ENCODE assay signal across 9 cellular contexts in the genomic region with DNA sequence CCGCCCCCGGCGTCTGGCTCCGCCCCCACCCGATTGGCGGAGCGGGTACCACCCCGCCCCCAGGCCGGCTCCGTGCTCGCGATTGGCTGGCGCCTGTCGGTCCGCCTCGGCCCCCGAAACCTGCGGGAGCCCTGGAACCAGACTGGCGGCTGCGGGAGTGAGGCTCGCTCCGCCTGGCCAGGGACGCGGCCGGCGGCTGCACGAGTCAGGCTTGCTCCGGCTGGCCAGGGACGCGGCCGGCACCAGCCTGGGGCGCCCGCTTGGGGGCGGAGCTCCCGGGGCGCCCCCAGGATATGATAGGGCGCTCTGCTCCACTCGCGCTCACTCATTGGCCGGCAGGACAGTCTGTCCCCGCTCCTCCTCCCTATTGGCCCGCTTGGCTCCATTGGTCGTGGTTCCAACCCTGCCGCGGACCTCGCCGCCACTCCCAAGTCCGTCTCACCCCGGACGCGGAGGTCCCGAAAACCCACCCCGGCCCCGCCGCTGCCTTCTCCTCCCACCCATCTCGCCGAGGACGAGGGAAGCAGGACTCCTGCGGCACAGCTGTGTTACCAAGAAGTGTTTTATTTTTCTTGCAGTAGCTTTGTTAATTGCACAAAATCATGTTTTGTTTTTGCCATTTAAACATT. TPM values are rescaled to one million over a fixed set of nuclear protein-coding genes. Genes with fewer than 3 reads are reported as not detected.
DNase-seq lines count a peak whose midpoint lies in the region; ATAC-seq and TF ChIP-seq lines count a peak whose summit lies in the region.
"Had no signal": no experiment of that assay in that cellular context is flagged by ENCODE, and none has a peak within 500 bp of the region (broad histone marks: within the 10 kb centered on the region; RNA-seq: fewer than 3 reads in every experiment).

No MANE protein-coding gene starts in this region.

- H3K27me3 ChIP-seq in BLaER1 treated with 17β-estradiol and CSF1 and Interleukin-3, amounts not matched to agents 10 nM and 100 nM: no peaks in the 10 kb centered on the region
- no peaks in the 10 kb centered on the region for H3K27me3 ChIP-seq in liver (ENCODE audit: control insufficient read depth in 4 of 4, insufficient read depth in 4 of 4, low read length in 3 of 4)

- ATAC-seq in GM19395 (IDR thresholded peaks at IDR 0.05; ENCODE audit: unreplicated experiment) (peak; percentile 89), HG03521 (IDR thresholded peaks at IDR 0.05; ENCODE audit: unreplicated experiment) (peak; percentile 87)

- H3K4me1 ChIP-seq in BLaER1 treated with 17β-estradiol and CSF1 and Interleukin-3, amounts not matched to agents 10 nM and 100 nM: peaks cover 31 to 54% (median 46%) of the 10 kb centered on the region in 10 experiments
- peaks cover 0 to 37% (median 11%) of the 10 kb centered on the region in 4 donors for H3K4me1 ChIP-seq in liver (ENCODE audit: control insufficient read depth in 4 of 4, insufficient read depth in 4 of 4, low read length in 3 of 4)

- H3K36me3 ChIP-seq in BLaER1 treated with 17β-estradiol and CSF1 and Interleukin-3, amounts not matched to agents 10 nM and 100 nM: peaks cover 42 to 61% (median 56%) of the 10 kb centered on the region in 11 experiments
- peaks cover 6 to 23% (median 10%) of the 10 kb centered on the region in 4 donors for H3K36me3 ChIP-seq in liver (ENCODE audit: control insufficient read depth in 4 of 4, insufficient read depth in 3 of 4, low read depth in 1 of 4, low read length in 3 of 4)

- peaks cover 0 to 20% (median 5%) of the 10 kb centered on the region in 11 experiments; a peak in 7 of 22 replicates for H4K20me1 ChIP-seq in BLaER1 treated with 17β-estradiol and CSF1 and Interleukin-3, amounts not matched to agents 10 nM and 100 nM

- no peak for TF ChIP-seq RAD21 in liver (IDR thresholded peaks at IDR 0.05)

- peak overlapping the region in 10 of 11 experiments; percentile 52 to 89 (median 81); a peak in 20 of 22 replicates for H3K27ac ChIP-seq in BLaER1 treated with 17β-estradiol and CSF1 and Interleukin-3, amounts not matched to agents 10 nM and 100 nM
- peak overlapping the region; percentile 47 to 70 for H3K27ac ChIP-seq in liver (ENCODE audit: low read depth in 1 of 2, low read length in 2 of 2)

- H3K9ac ChIP-seq in BLaER1 treated with 17β-estradiol and CSF1 and Interleukin-3, amounts not matched to agents 10 nM and 100 nM: peak overlapping the region; percentile 72 to 86 (median 79)
- H3K9ac ChIP-seq in liver (ENCODE audit: low read depth in 1 of 2, low read length in 2 of 2): peak overlapping the region in 1 of 2 donors; percentile 11

- no peaks in the 10 kb centered on the region for H3K9me3 ChIP-seq in BLaER1 treated with 17β-estradiol and CSF1 and Interleukin-3, amounts not matched to agents 10 nM and 100 nM (replicated peaks in 1 of 11)
- H3K9me3 ChIP-seq in liver (ENCODE audit: control insufficient read depth in 4 of 4, low read length in 3 of 4): no peaks in the 10 kb centered on the region

- H3K4me3 ChIP-seq in BLaER1 treated with 17β-estradiol and CSF1 and Interleukin-3, amounts not matched to agents 10 nM and 100 nM: peak overlapping the region; percentile 69 to 97 (median 85)
- peak overlapping the region; percentile 73 to 89 (median 87) for H3K4me3 ChIP-seq in liver (ENCODE audit: low read depth in 1 of 3, low read length in 3 of 3)

- under 1% methylated on average over 59 of the region's 59 CpGs for WGBS in liver

- no peak for TF ChIP-seq CTCF in liver (IDR thresholded peaks at IDR 0.05; ENCODE audit: low read depth, low read length, missing input control)

- DNase-seq in NCI-H526 treated with DMSO at 0.1 percent for 48 hours (lab: John Stamatoyannopoulos, UW): peak; percentile 82
- DNase-seq in activated CD4-positive, alpha-beta T cell treated with anti-CD3 and anti-CD28 coated beads, Interleukin-2, amount 50 U/mL, for 4 hours: peak; percentile 82 to 83
- DNase-seq in dermis blood vessel endothelial cell: peak; percentile 92
- peak; percentile 82 to 85 for DNase-seq in stimulated activated CD4-positive, alpha-beta T cell treated with anti-CD3 and anti-CD28 coated beads, Interleukin-2, amount 100 ng/mL, for 48 hours

- peak overlapping the region; percentile 95 to 100 (median 97) for H3K4me2 ChIP-seq in BLaER1 treated with 17β-estradiol and CSF1 and Interleukin-3, amounts not matched to agents 10 nM and 100 nM

TF ChIP-seq in liver, 16 proteins besides CTCF, POLR2A, EP300 and RAD21:
- TF ChIP-seq HNF4A (conservative IDR thresholded peaks at IDR 0.05): no peak
- TF ChIP-seq SP1 (IDR thresholded peaks at IDR 0.05): peak; percentile 76

RNA-seq across cellular contexts. Expression of gene ROGDI, which starts 0.3 kb away (rescaled TPM):
- total RNA-seq in dermis blood vessel endothelial cell (22.5 and 22.8 TPM in 2 replicates), liver (10 to 100 TPM; 14.0 to 28.1 TPM)
- polyA plus RNA-seq in liver: 10 to 100 TPM; 16.1 to 18.6 TPM

RNA-seq across cellular contexts. Expression of gene SMIM22, which starts 7.6 kb away (rescaled TPM):
- total RNA-seq in dermis blood vessel endothelial cell (not detected in 2 replicates), liver (1 to 10 TPM in 1 of 2 donors, not detected in 1; 1.2 TPM)
- polyA plus RNA-seq in liver: under 1 TPM; 0.49 to 0.72 TPM
- total RNA-seq: activated CD8-positive, alpha-beta memory T cell treated with anti-CD3 and anti-CD28 coated beads for 36 hours had no signal

RNA-seq across cellular contexts. Expression of gene SEPTIN12, which starts 14.6 kb away (rescaled TPM):
- not detected in 2 replicates for total RNA-seq in dermis blood vessel endothelial cell
- not detected for total RNA-seq in liver
- polyA plus RNA-seq in liver: not detected
- total RNA-seq: activated CD8-positive, alpha-beta memory T cell treated with anti-CD3 and anti-CD28 coated beads for 36 hours had no signal

RNA-seq across cellular contexts. Expression of gene ZNF500, which starts 35.8 kb away (rescaled TPM):
- total RNA-seq in dermis blood vessel endothelial cell (9.7 and 10.9 TPM in 2 replicates), liver (1 to 10 TPM; 5.9 to 7.4 TPM)
- polyA plus RNA-seq in liver: 1 to 10 TPM; 3.0 to 4.0 TPM

RNA-seq across cellular contexts. Expression of gene GLYR1, which starts 44.3 kb away (rescaled TPM):
- total RNA-seq in dermis blood vessel endothelial cell: 85.6 and 103 TPM in 2 replicates
- 10 to 100 TPM; 43.7 to 50.2 TPM for total RNA-seq in liver
- 10 to 100 TPM; 18.1 to 37.4 TPM for polyA plus RNA-seq in liver

Comparison
In these comparisons a context has a peak if more than half of its experiments do, and no peak if none do; other contexts are left out.
1. Peak in every context shown above with its lines: DNase-seq, ATAC-seq, H3K4me3 ChIP-seq and H3K27ac ChIP-seq.